ENCODE assay signal across 22 cellular contexts in the genomic region with DNA sequence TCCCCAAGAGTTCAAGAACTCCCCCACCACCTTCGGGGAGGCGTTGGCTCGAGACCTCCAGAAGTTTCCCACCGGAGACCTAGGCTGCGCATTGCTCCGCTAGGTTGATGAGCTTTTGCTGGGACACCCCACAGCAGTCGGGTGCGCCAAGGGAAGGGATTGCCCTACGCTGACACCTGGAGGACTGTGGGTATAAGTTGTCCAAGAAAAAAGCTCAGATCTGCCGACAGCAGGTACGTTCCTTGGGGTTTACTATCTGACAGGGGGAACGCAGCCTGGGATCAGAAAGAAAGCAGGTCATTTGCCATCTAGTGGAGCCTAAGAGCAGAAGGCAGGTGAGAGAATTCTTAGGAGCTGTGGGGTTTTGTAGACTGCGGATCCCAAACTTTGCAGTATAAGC.
DNase-seq lines count a peak whose midpoint lies in the region; ATAC-seq and TF ChIP-seq lines count a peak whose summit lies in the region.
"Had no signal": no experiment of that assay in that cellular context is flagged by ENCODE, and none has a peak within 500 bp of the region (broad histone marks: within the 10 kb centered on the region; RNA-seq: fewer than 3 reads in every experiment).

No MANE protein-coding gene starts in this region.

- H3T11ph ChIP-seq in H9 (ENCODE audit: low read length) = no peak overlapping the region

- no peaks in the 10 kb centered on the region for H3K36me3 Mint-ChIP-seq in H9 (ENCODE audit: insufficient read depth in 1 of 3, low read depth in 3 of 3)
- H3K36me3 Mint-ChIP-seq: activated naive CD8-positive, alpha-beta T cell; CD4-positive, CD25-positive, alpha-beta regulatory T cell had no signal

- no peak overlapping the region for H3K4me2 ChIP-seq in H9 (ENCODE audit: insufficient read depth, insufficient read length, low read length)
- H3K4me2 ChIP-seq: A549 had no signal

- H3K4me3 Mint-ChIP-seq in H9 = no peak overlapping the region
- H3K4me3 Mint-ChIP-seq: activated CD4-positive, alpha-beta memory T cell treated with anti-CD3 and anti-CD28 coated beads, Interleukin-2, amount 10 ng/mL, durations not matched to agents 7 days and 5 days; activated naive CD8-positive, alpha-beta T cell; activated T-cell treated with anti-CD3 and anti-CD28 coated beads, Interleukin-2, amount 50 U/mL, for 72 hours; CD4-positive, CD25-positive, alpha-beta regulatory T cell had no signal

- no peak overlapping the region for H3K27ac ChIP-seq in H9 (ENCODE audit: insufficient read length, low read depth, low read length)
- H3K27ac ChIP-seq: A549, coronary artery, tibial nerve had no signal

- H4K8ac ChIP-seq in H9 (replicated peaks; ENCODE audit: insufficient read length, low read depth, low read length) = no peak overlapping the region

- no peaks in the 10 kb centered on the region for H3K9me3 ChIP-seq in H9 (ENCODE audit: control insufficient read depth, low read depth, low read length)
- H3K9me3 ChIP-seq: A549, tibial nerve had no signal

- no peaks in the 10 kb centered on the region for H3K23me2 ChIP-seq in H9 (ENCODE audit: insufficient read length, low read depth, low read length, poor library complexity, severe bottlenecking)

- H2BK20ac ChIP-seq in H9 (ENCODE audit: low read depth, low read length, poor library complexity, severe bottlenecking) = no peak overlapping the region

- no CpG with 5 or more reads among the region's 13 CpGs for WGBS in H9 (ENCODE audit: extremely low coverage, insufficient read length, low lambda C conversion rate)

- no peak overlapping the region for H3K14ac ChIP-seq in H9 (ENCODE audit: insufficient read depth, low read length)

- H3K4me1 ChIP-seq in H9 (ENCODE audit: insufficient read depth, low read length) = no peaks in the 10 kb centered on the region
- H3K4me1 ChIP-seq: A549, tibial nerve had no signal

- H3K4ac ChIP-seq in H9 (ENCODE audit: low read depth, low read length) = no peak overlapping the region

- H3K27me3 Mint-ChIP-seq in H9 (ENCODE audit: low read depth) = peaks cover 1% of the 10 kb centered on the region; the same call in 1 of the 2 replicates
- H3K27me3 Mint-ChIP-seq: activated CD4-positive, alpha-beta memory T cell treated with anti-CD3 and anti-CD28 coated beads, Interleukin-2, amount 10 ng/mL, durations not matched to agents 7 days and 5 days; CD4-positive, CD25-positive, alpha-beta regulatory T cell had no signal

- no peak overlapping the region for H2BK12ac ChIP-seq in H9 (ENCODE audit: insufficient read length, low read depth, low read length)

- H4K20me1 ChIP-seq in H9 (ENCODE audit: control insufficient read depth, insufficient read depth, insufficient read length) = no peaks in the 10 kb centered on the region

- no peak overlapping the region for H3K23ac ChIP-seq in H9 (ENCODE audit: insufficient read length, low read depth, low read length)

- no peak overlapping the region for H2BK15ac ChIP-seq in H9 (ENCODE audit: low read depth, low read length)

- H3K27me3 ChIP-seq in H9 (ENCODE audit: insufficient read depth, low read length) = no peaks in the 10 kb centered on the region
- H3K27me3 ChIP-seq: tibial nerve had no signal

- no peak overlapping the region for H2BK5ac ChIP-seq in H9 (ENCODE audit: insufficient read length, low read length)

- H2BK120ac ChIP-seq in H9 (ENCODE audit: low read depth, low read length, poor library complexity, severe bottlenecking) = no peak overlapping the region

- no peak for ATAC-seq in GM21360 (IDR thresholded peaks at IDR 0.05; ENCODE audit: unreplicated experiment)
- ATAC-seq: A549; activated T-cell treated with anti-CD3 and anti-CD28 coated beads, Interleukin-2, amount 50 U/mL, for 72 hours; left ventricle myocardium superior; Right ventricle myocardium inferior; sciatic nerve had no signal

- no peak overlapping the region for H3K18ac ChIP-seq in H9 (ENCODE audit: insufficient read length, low read depth, low read length)

- no peak overlapping the region for H2AFZ ChIP-seq in H9 (ENCODE audit: low read length)

- H4K5ac ChIP-seq in H9 (ENCODE audit: insufficient read length, low read depth, low read length) = no peak overlapping the region

- no peak overlapping the region for H2AK5ac ChIP-seq in H9 (ENCODE audit: insufficient read length, low read length)

- H3K27ac Mint-ChIP-seq in H9 = 0 out of 7 replicates have a peak overlapping the region, but pooled peaks of 1 of the 3 experiments have one; percentile 52
- H3K27ac Mint-ChIP-seq: activated CD4-positive, alpha-beta memory T cell treated with anti-CD3 and anti-CD28 coated beads, Interleukin-2, amount 10 ng/mL, durations not matched to agents 7 days and 5 days; activated naive CD8-positive, alpha-beta T cell; activated T-cell treated with anti-CD3 and anti-CD28 coated beads, Interleukin-2, amount 50 U/mL, for 72 hours; CD4-positive, CD25-positive, alpha-beta regulatory T cell had no signal

- no peak overlapping the region for H3K56ac ChIP-seq in H9 (ENCODE audit: insufficient read length, low read depth, low read length)

- no peaks in the 10 kb centered on the region; a peak in 1 of 5 replicates for H3K9me3 Mint-ChIP-seq in H9
- H3K9me3 Mint-ChIP-seq: activated CD4-positive, alpha-beta memory T cell treated with anti-CD3 and anti-CD28 coated beads, Interleukin-2, amount 10 ng/mL, durations not matched to agents 7 days and 5 days; activated T-cell treated with anti-CD3 and anti-CD28 coated beads, Interleukin-2, amount 50 U/mL, for 72 hours; CD4-positive, CD25-positive, alpha-beta regulatory T cell had no signal

- intact Hi-C loops in posterior cingulate gyrus (cut with DNase I) = no loop called here

- H3K79me2 ChIP-seq in H9 (ENCODE audit: insufficient read depth, low read length) = no peaks in the 10 kb centered on the region

- H3K4me1 Mint-ChIP-seq in H9 = peaks cover 2 to 7% of the 10 kb centered on the region in 2 experiments; a peak in 3 of 4 replicates
- H3K4me1 Mint-ChIP-seq: activated CD4-positive, alpha-beta memory T cell treated with anti-CD3 and anti-CD28 coated beads, Interleukin-2, amount 10 ng/mL, durations not matched to agents 7 days and 5 days; CD4-positive, CD25-positive, alpha-beta regulatory T cell had no signal

- no peaks in the 10 kb centered on the region for H3K79me1 ChIP-seq in H9 (ENCODE audit: insufficient read depth, low read depth, low read length, poor library complexity, severe bottlenecking)

- peak; percentile 56 for TF ChIP-seq CTCF in H9 (conservative IDR thresholded peaks at IDR 0.05)

- H4K91ac ChIP-seq in H9 (ENCODE audit: insufficient read length, low read depth, low read length) = no peak overlapping the region

- DNase-seq in NCI-H2171 treated with DMSO at 0.1 percent for 48 hours (lab: John Stamatoyannopoulos, UW) = peak; percentile 41
- no peak for DNase-seq in NCI-H2171 (lab: John Stamatoyannopoulos, UW)
- peak; percentile 66 for DNase-seq in H9
- peak; percentile 29 for DNase-seq in SK-N-DZ (ENCODE audit: low spot score)
- peak; percentile 33 for DNase-seq in iPS-NIHi7 (ENCODE audit: extremely low spot score)
- no peak for DNase-seq in HPDE6-E6E7 (ENCODE audit: extremely low spot score)
- DNase-seq in posterior cingulate gyrus = no peak
- DNase-seq: activated CD4-positive, alpha-beta memory T cell treated with anti-CD3 and anti-CD28 coated beads, Interleukin-2, amount 10 ng/mL, durations not matched to agents 7 days and 5 days; activated T-cell treated with anti-CD3 and anti-CD28 coated beads, Interleukin-2, amount 50 U/mL, for 72 hours; CD4-positive, CD25-positive, alpha-beta regulatory T cell; DMS79; left ventricle myocardium superior; NCI-H2029 treated with DMSO at 0.1 percent for 48 hours; NCI-H774; stimulated activated naive CD4-positive, alpha-beta T cell treated with Interleukin-2 at 50 U/mL for 16 hours had no signal

- H3K9ac ChIP-seq in H9 (ENCODE audit: extremely low read depth, insufficient read length, low read length) = no peak overlapping the region

Comparison
In these comparisons a context has a peak if more than half of its experiments do, and no peak if none do; other contexts are left out.
1. DNase-seq: peak in NCI-H2171 treated with DMSO at 0.1 percent for 48 hours (single experiment), H9 (single experiment), SK-N-DZ (single experiment) and iPS-NIHi7 (single experiment); none in NCI-H2171 (single experiment), HPDE6-E6E7 (single experiment) and posterior cingulate gyrus (0 of 10).